Comparison of ENCODE assay signal across 10 cellular contexts in genomic region chr5:127705120-127705892, GRCh38. TPM values are rescaled to one million over a fixed set of nuclear protein-coding genes. Genes with fewer than 3 reads are reported as not detected.
DNase-seq lines count a peak whose midpoint lies in the region; ATAC-seq, FAIRE-seq and TF ChIP-seq lines count a peak whose summit lies in the region.
"Had no signal": no experiment of that assay in that cellular context is flagged by ENCODE, and none has a peak within 500 bp of the region (broad histone marks: within the 10 kb centered on the region; RNA-seq: fewer than 3 reads in every experiment).

No MANE protein-coding gene starts in this region.

- FAIRE-seq in frontal cortex (lab: Jason Lieb, UNC), result no peak

- TF ChIP-seq RAD21 in SK-N-SH (IDR thresholded peaks at IDR 0.05; ENCODE audit: low read length), result no peak

- no peak overlapping the region for H2AFZ ChIP-seq in SK-N-SH (ENCODE audit: low read depth)

- peak overlapping the region in 1 of 2 experiments; percentile 16; a peak in 1 of 4 replicates for H3K27ac ChIP-seq in SK-N-SH (ENCODE audit: low read depth in 2 of 2, low read length in 1 of 2)
- peak overlapping the region in 8 of 12 donors; percentile 3 to 42 (median 18) for H3K27ac ChIP-seq in heart left ventricle
- no peak overlapping the region for H3K27ac ChIP-seq in WERI-Rb-1
- H3K27ac ChIP-seq: VCaP had no signal

- 50% methylated on average over 4 of the region's 4 CpGs for WGBS in SK-N-SH (ENCODE audit: low lambda C conversion rate)
- 46 to 61% (median 49%) methylated on average over 4 of the region's 4 CpGs for WGBS in heart left ventricle, 4 donors

- H4K20me1 ChIP-seq in SK-N-SH (ENCODE audit: insufficient read depth), result no peaks in the 10 kb centered on the region

- H3K4me3 ChIP-seq in SK-N-SH (ENCODE audit: low read depth in 2 of 2, low read length in 1 of 2), result no peak overlapping the region
- H3K4me3 ChIP-seq in heart left ventricle, result no peak overlapping the region
- no peak overlapping the region for H3K4me3 ChIP-seq in WERI-Rb-1 (ENCODE audit: low read depth, low read length)

- POLR2A ChIA-PET in SK-N-SH (lab: Yijun Ruan, JAX), result no interaction called here

- H3F3A ChIP-seq in SK-N-SH (replicated peaks; ENCODE audit: insufficient read depth), result no peaks in the 10 kb centered on the region

- CTCF ChIA-PET in SK-N-SH (lab: Yijun Ruan, JAX), result no interaction called here

- H3K36me3 ChIP-seq in SK-N-SH (replicated peaks in 1 of 2; ENCODE audit: control insufficient read depth in 1 of 2, insufficient read depth in 2 of 2, low read length in 1 of 2) (no peaks in the 10 kb centered on the region), heart left ventricle (no peaks in the 10 kb centered on the region), WERI-Rb-1 (no peaks in the 10 kb centered on the region)

- H3K9me2 ChIP-seq in SK-N-SH, result no peaks in the 10 kb centered on the region

- ATAC-seq in Right ventricle myocardium inferior, result peak; percentile 47
- peak in 2 of 4 donors; percentile 40 to 53 for ATAC-seq in heart left ventricle

- no peak for TF ChIP-seq CTCF in SK-N-SH (IDR thresholded peaks at IDR 0.05)
- no peak for TF ChIP-seq CTCF in heart left ventricle (IDR thresholded peaks at IDR 0.05)
- TF ChIP-seq CTCF in WERI-Rb-1 (IDR thresholded peaks at IDR 0.05; ENCODE audit: low read depth, low read length), result no peak

- peak overlapping the region; percentile 31; the same call in 1 of the 2 replicates for H3K4me2 ChIP-seq in SK-N-SH

- intact Hi-C loops in Right ventricle myocardium inferior (cut with DNase I), result no loop called here
- intact Hi-C loops in cardiac septum (cut with DNase I), result no loop called here
- intact Hi-C loops in heart left ventricle (cut with DNase I), result loop anchor here in 1 of 10 donors (10.0 kb wide), 1 partner anchor 141 kb away; no protein-coding TSS in a partner anchor

- TF ChIP-seq EP300 in SK-N-SH (IDR thresholded peaks at IDR 0.05; ENCODE audit: borderline replicate concordance in 1 of 2, low read depth in 1 of 2, low read length in 1 of 2), result no peak

- H3K79me2 ChIP-seq in SK-N-SH (ENCODE audit: insufficient read depth), result no peaks in the 10 kb centered on the region

- H3K27me3 ChIP-seq in SK-N-SH (ENCODE audit: insufficient read depth) (no peaks in the 10 kb centered on the region; the same call in 1 of the 2 replicates), heart left ventricle (no peaks in the 10 kb centered on the region), WERI-Rb-1 (ENCODE audit: insufficient read depth, low read depth, severe bottlenecking) (no peaks in the 10 kb centered on the region)

- no peak for TF ChIP-seq POLR2A in heart left ventricle (IDR thresholded peaks at IDR 0.05)

- no peak for DNase-seq in Right ventricle myocardium inferior (ENCODE audit: missing footprints)
- no peak for DNase-seq in cardiac septum (ENCODE audit: low spot score)
- DNase-seq in SK-N-SH, result no peak
- no peak for DNase-seq in heart left ventricle
- DNase-seq in activated CD4-positive, CD25-positive, alpha-beta regulatory T cell treated with anti-CD3 and anti-CD28 coated beads, Interleukin-2, amount 50 U/mL, for 72 hours, result no peak
- DNase-seq in frontal cortex (ENCODE audit: low spot score in 2 of 2), result no peak
- DNase-seq in stimulated activated CD8-positive, alpha-beta memory T cell treated with anti-CD3 and anti-CD28 coated beads, Interleukin-4, amount 100 ng/mL, for 48 hours, result no peak
- no peak for DNase-seq in WERI-Rb-1
- DNase-seq: DND-41 had no signal

- H3K9me3 ChIP-seq in SK-N-SH (no peaks in the 10 kb centered on the region), heart left ventricle (no peaks in the 10 kb centered on the region), WERI-Rb-1 (ENCODE audit: severe bottlenecking) (no peaks in the 10 kb centered on the region)

- H3K4me1 ChIP-seq in SK-N-SH (ENCODE audit: control insufficient read depth in 1 of 2, insufficient read depth in 2 of 2, low read depth in 1 of 2, low read length in 1 of 2) (no peaks in the 10 kb centered on the region), heart left ventricle (peaks cover 0 to 49% (median 13%) of the 10 kb centered on the region in 12 donors)

- H3K9ac ChIP-seq in SK-N-SH, result no peak overlapping the region

TF ChIP-seq in SK-N-SH, 30 proteins besides CTCF, POLR2A, EP300 and RAD21:
- TF ChIP-seq SIN3A (IDR thresholded peaks at IDR 0.05; ENCODE audit: borderline replicate concordance, low read depth, low read length) (no peak), TEAD4 (IDR thresholded peaks at IDR 0.05; ENCODE audit: borderline replicate concordance, insufficient read depth) (no peak), NFIC (IDR thresholded peaks at IDR 0.05; ENCODE audit: borderline replicate concordance) (no peak), MXI1 (IDR thresholded peaks at IDR 0.05; ENCODE audit: low read depth, low read length) (no peak), NRF1 (IDR thresholded peaks at IDR 0.05; ENCODE audit: low read depth, low read length) (no peak), ELF1 (IDR thresholded peaks at IDR 0.05) (no peak), FOSL2 (IDR thresholded peaks at IDR 0.05; ENCODE audit: borderline replicate concordance, low read depth) (peak; percentile 28; the same call in 1 of the 2 replicates), RFX5 (IDR thresholded peaks at IDR 0.05; ENCODE audit: low read length) (no peak)
- TF ChIP-seq, protein P1, sequence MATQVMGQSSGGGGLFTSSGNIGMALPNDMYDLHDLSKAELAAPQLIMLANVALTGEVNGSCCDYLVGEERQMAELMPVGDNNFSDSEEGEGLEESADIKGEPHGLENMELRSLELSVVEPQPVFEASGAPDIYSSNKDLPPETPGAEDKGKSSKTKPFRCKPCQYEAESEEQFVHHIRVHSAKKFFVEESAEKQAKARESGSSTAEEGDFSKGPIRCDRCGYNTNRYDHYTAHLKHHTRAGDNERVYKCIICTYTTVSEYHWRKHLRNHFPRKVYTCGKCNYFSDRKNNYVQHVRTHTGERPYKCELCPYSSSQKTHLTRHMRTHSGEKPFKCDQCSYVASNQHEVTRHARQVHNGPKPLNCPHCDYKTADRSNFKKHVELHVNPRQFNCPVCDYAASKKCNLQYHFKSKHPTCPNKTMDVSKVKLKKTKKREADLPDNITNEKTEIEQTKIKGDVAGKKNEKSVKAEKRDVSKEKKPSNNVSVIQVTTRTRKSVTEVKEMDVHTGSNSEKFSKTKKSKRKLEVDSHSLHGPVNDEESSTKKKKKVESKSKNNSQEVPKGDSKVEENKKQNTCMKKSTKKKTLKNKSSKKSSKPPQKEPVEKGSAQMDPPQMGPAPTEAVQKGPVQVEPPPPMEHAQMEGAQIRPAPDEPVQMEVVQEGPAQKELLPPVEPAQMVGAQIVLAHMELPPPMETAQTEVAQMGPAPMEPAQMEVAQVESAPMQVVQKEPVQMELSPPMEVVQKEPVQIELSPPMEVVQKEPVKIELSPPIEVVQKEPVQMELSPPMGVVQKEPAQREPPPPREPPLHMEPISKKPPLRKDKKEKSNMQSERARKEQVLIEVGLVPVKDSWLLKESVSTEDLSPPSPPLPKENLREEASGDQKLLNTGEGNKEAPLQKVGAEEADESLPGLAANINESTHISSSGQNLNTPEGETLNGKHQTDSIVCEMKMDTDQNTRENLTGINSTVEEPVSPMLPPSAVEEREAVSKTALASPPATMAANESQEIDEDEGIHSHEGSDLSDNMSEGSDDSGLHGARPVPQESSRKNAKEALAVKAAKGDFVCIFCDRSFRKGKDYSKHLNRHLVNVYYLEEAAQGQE (IDR thresholded peaks at IDR 0.05; ENCODE audit: low read depth, low read length), result no peak

RNA-seq across cellular contexts. Expression of gene CCDC192, which starts 2.1 kb away (rescaled TPM):
- total RNA-seq in Right ventricle myocardium inferior (not detected), cardiac septum (not detected), heart left ventricle (1 to 10 TPM in 1 of 9 donors, not detected in 8; 1.3 TPM), frontal cortex (not detected)
- polyA plus RNA-seq in SK-N-SH (2012; rRNA removed) (not detected in 2 replicates), heart left ventricle (under 1 TPM; 0.07 to 0.42 TPM)
- polyA plus RNA-seq in SK-N-SH (2012; cell fraction: cytosol; rRNA removed), result 0.05 and 0.10 TPM in 2 replicates
- polyA plus RNA-seq in SK-N-SH (2012; cell fraction: nucleus; rRNA removed), result not detected in 2 replicates

RNA-seq across cellular contexts. Expression of gene CTXN3, which starts 56.4 kb away (rescaled TPM):
- total RNA-seq in Right ventricle myocardium inferior, result not detected
- not detected for total RNA-seq in cardiac septum
- not detected in 2 replicates for polyA plus RNA-seq in SK-N-SH (2012; rRNA removed)
- polyA plus RNA-seq in SK-N-SH (2012; cell fraction: cytosol; rRNA removed), result not detected in 2 replicates
- polyA plus RNA-seq in SK-N-SH (2012; cell fraction: nucleus; rRNA removed), result not detected in 2 replicates
- not detected for total RNA-seq in heart left ventricle
- not detected for polyA plus RNA-seq in heart left ventricle
- total RNA-seq in frontal cortex, result 13.9 TPM

Comparison
In these comparisons a context has a peak if more than half of its experiments do, and no peak if none do; other contexts are left out.
1. RNA of gene CTXN3, which starts 56.4 kb away (total RNA-seq): 13.9 TPM in frontal cortex (single experiment); not detected in cardiac septum (single experiment), not detected in Right ventricle myocardium inferior (single experiment) and not detected in heart left ventricle; every median in the first group is over 10 times any median in the second.